Comparison of ENCODE assay signal across 18 cellular contexts in genomic region chr3:45098315-45098714, GRCh38. TPM values are rescaled to one million over a fixed set of nuclear protein-coding genes. Genes with fewer than 3 reads are reported as not detected.
DNase-seq lines count a peak whose midpoint lies in the region; ATAC-seq and TF ChIP-seq lines count a peak whose summit lies in the region.
"Had no signal": no experiment of that assay in that cellular context is flagged by ENCODE, and none has a peak within 500 bp of the region (broad histone marks: within the 10 kb centered on the region; RNA-seq: fewer than 3 reads in every experiment).

No MANE protein-coding gene starts in this region.

- no peak overlapping the region for H3K4me2 ChIP-seq in mesenchymal stem cell (ENCODE audit: low read length, poor library complexity, severe bottlenecking)

- no peak overlapping the region for H4K91ac ChIP-seq in mesenchymal stem cell (ENCODE audit: low read length)

- H2BK12ac ChIP-seq in mesenchymal stem cell (ENCODE audit: low read length in 2 of 2), result no peak overlapping the region

- peaks cover 0 to 2% (median 0%) of the 10 kb centered on the region in 7 donors for H3K9me3 Mint-ChIP-seq in CD14-positive monocyte
- H3K9me3 Mint-ChIP-seq: T-cell had no signal

- intact Hi-C loops in CD14-positive monocyte (cut with micrococcal nuclease) (no loop called here), mucosa of descending colon (cut with DNase I, micrococcal nuclease) (no loop called here)

- H3K18ac ChIP-seq in mesenchymal stem cell (ENCODE audit: low read depth in 1 of 2, low read length in 2 of 2), result peak overlapping the region in 1 of 2 experiments; percentile 54

- no peak overlapping the region for H2BK120ac ChIP-seq in mesenchymal stem cell (ENCODE audit: low read depth, low read length)

- peaks cover 0 to 2% (median 0%) of the 10 kb centered on the region in 3 donors for H3K27me3 Mint-ChIP-seq in CD14-positive monocyte (ENCODE audit: low read depth in 3 of 3)

- H3K36me3 ChIP-seq in RWPE2 (ENCODE audit: low read depth) (peaks cover 89% of the 10 kb centered on the region), mesenchymal stem cell (ENCODE audit: control insufficient read depth in 1 of 2, insufficient read depth in 2 of 2, low read depth in 1 of 2, low read length in 2 of 2) (peaks cover 48 to 59% of the 10 kb centered on the region in 2 experiments), mucosa of descending colon (ENCODE audit: low read depth) (no peaks in the 10 kb centered on the region)

- peak overlapping the region; percentile 47 to 62 for H3K4me3 Mint-ChIP-seq in CD14-positive monocyte
- H3K4me3 Mint-ChIP-seq: T-cell had no signal

- no peak overlapping the region for H2AK5ac ChIP-seq in mesenchymal stem cell (ENCODE audit: low read length, severe bottlenecking)

- H3K79me1 ChIP-seq in mesenchymal stem cell (replicated peaks; ENCODE audit: low read length, poor library complexity, severe bottlenecking), result peaks cover 30% of the 10 kb centered on the region

- peak overlapping the region in 5 of 7 donors; percentile 44 to 88 (median 74) for H3K27ac Mint-ChIP-seq in CD14-positive monocyte
- H3K27ac Mint-ChIP-seq: T-cell had no signal

- no peak overlapping the region for H3K4ac ChIP-seq in mesenchymal stem cell (ENCODE audit: low read depth in 1 of 2, low read length in 2 of 2)

- H4K8ac ChIP-seq in mesenchymal stem cell (ENCODE audit: low read length), result no peak overlapping the region

- H3K27me3 ChIP-seq in RWPE2 (ENCODE audit: insufficient read depth, poor library complexity, severe bottlenecking), result no peaks in the 10 kb centered on the region
- no peaks in the 10 kb centered on the region for H3K27me3 ChIP-seq in mesenchymal stem cell (ENCODE audit: control insufficient read depth in 1 of 2, insufficient read depth in 1 of 2, low read length in 2 of 2)

- H3K9ac ChIP-seq in mesenchymal stem cell (ENCODE audit: low read length), result no peak overlapping the region

- H3K4me3 ChIP-seq in RWPE2 (ENCODE audit: severe bottlenecking) (no peak overlapping the region), mesenchymal stem cell (ENCODE audit: insufficient read depth in 1 of 2, low read depth in 1 of 2, low read length in 2 of 2) (no peak overlapping the region), mucosa of descending colon (no peak overlapping the region)

- no peak for ATAC-seq in RWPE2 (ENCODE audit: low read depth)
- ATAC-seq in mucosa of descending colon, result no peak
- ATAC-seq: Panc1, SK-N-SH treated with all-trans-retinoic acid at 6 μM for 48 hours, T-cell had no signal

- WGBS in mesenchymal stem cell, result 94% methylated on average over 4 of the region's 5 CpGs

- TF ChIP-seq CTCF in CD14-positive monocyte (IDR thresholded peaks at IDR 0.05) (no peak), RWPE2 (IDR thresholded peaks at IDR 0.05; ENCODE audit: poor library complexity, severe bottlenecking) (no peak), mucosa of descending colon (IDR thresholded peaks at IDR 0.05) (no peak)

- H3K4me1 Mint-ChIP-seq in CD14-positive monocyte, result peaks cover 43% of the 10 kb centered on the region

- no peak overlapping the region for H3K14ac ChIP-seq in mesenchymal stem cell (ENCODE audit: low read length in 2 of 2)

- H2AFZ ChIP-seq in mesenchymal stem cell (ENCODE audit: low read depth, low read length), result no peak overlapping the region

- H3K27ac ChIP-seq in RWPE2 (ENCODE audit: poor library complexity, severe bottlenecking) (peak overlapping the region; percentile 17), mesenchymal stem cell (ENCODE audit: low read length, poor library complexity, severe bottlenecking) (no peak overlapping the region)
- H3K27ac ChIP-seq: C4-2B had no signal

- H3K9me3 ChIP-seq in RWPE2 (ENCODE audit: severe bottlenecking), result no peaks in the 10 kb centered on the region
- H3K9me3 ChIP-seq in mesenchymal stem cell (ENCODE audit: control insufficient read depth, low read length), result no peaks in the 10 kb centered on the region
- H3K9me3 ChIP-seq in mucosa of descending colon, result no peaks in the 10 kb centered on the region

- H2BK15ac ChIP-seq in mesenchymal stem cell (ENCODE audit: low read depth, poor library complexity, severe bottlenecking), result no peak overlapping the region

- H3K4me1 ChIP-seq in RWPE2 (ENCODE audit: insufficient read depth, poor library complexity, severe bottlenecking) (peaks cover 10% of the 10 kb centered on the region), mesenchymal stem cell (ENCODE audit: control insufficient read depth, insufficient read depth, low read depth, low read length) (peaks cover 8% of the 10 kb centered on the region), mucosa of descending colon (ENCODE audit: low read depth) (peaks cover 11% of the 10 kb centered on the region)

- H3K23ac ChIP-seq in mesenchymal stem cell (ENCODE audit: low read length in 2 of 2), result no peak overlapping the region

- no peak for DNase-seq in CD14-positive monocyte (ENCODE audit: low spot score)
- peak; percentile 90 for DNase-seq in MV-4-11 (lab: John Stamatoyannopoulos, UW)
- DNase-seq in RWPE2 (ENCODE audit: low spot score), result no peak
- DNase-seq in mesenchymal stem cell, result peak; percentile 59
- DNase-seq in mucosa of descending colon, result no peak
- no peak for DNase-seq in cortex of kidney (lab: John Stamatoyannopoulos, UW)
- no peak for DNase-seq in dedifferentiated amniotic fluid mesenchymal stem cell (ENCODE audit: extremely low spot score)
- DNase-seq: DMS79 treated with DMSO at 0.1 percent for 48 hours, KBM-7, NCI-H1092, NCI-H2107, NCI-H510A, NCI-H748 treated with DMSO at 0.1 percent for 48 hours, Right ventricle myocardium superior, T-cell had no signal

- H3K36me3 Mint-ChIP-seq in CD14-positive monocyte, result no peaks in the 10 kb centered on the region
- H3K36me3 Mint-ChIP-seq: T-cell had no signal

- H2BK5ac ChIP-seq in mesenchymal stem cell (ENCODE audit: low read depth, low read length, poor library complexity, severe bottlenecking), result no peak overlapping the region

RNA-seq across cellular contexts. Expression of gene CDCP1, which starts 47.9 kb away (rescaled TPM):
- polyA plus RNA-seq in CD14-positive monocyte, result 1 to 10 TPM in 1 of 2 donors, under 1 TPM in 1; 0.42 to 1.3 TPM
- polyA plus RNA-seq in mesenchymal stem cell (2013, experiment 1 of 2), result 71.6 TPM
- 71.5 TPM for polyA plus RNA-seq in mesenchymal stem cell (2013, experiment 2 of 2)
- total RNA-seq in mucosa of descending colon, result 100 to 1,000 TPM in 1 of 3 donors, 10 to 100 TPM in 2; 57.6 to 111 (median 87.5) TPM

Comparison
In these comparisons a context has a peak if more than half of its experiments do, and no peak if none do; other contexts are left out.
1. DNase-seq: peak in MV-4-11 (single experiment) and mesenchymal stem cell (single experiment); none in CD14-positive monocyte (single experiment), RWPE2 (single experiment), mucosa of descending colon (0 of 3), cortex of kidney (single experiment) and dedifferentiated amniotic fluid mesenchymal stem cell (single experiment).